Comparison of ENCODE assay signal across 8 cellular contexts in the genomic region with DNA sequence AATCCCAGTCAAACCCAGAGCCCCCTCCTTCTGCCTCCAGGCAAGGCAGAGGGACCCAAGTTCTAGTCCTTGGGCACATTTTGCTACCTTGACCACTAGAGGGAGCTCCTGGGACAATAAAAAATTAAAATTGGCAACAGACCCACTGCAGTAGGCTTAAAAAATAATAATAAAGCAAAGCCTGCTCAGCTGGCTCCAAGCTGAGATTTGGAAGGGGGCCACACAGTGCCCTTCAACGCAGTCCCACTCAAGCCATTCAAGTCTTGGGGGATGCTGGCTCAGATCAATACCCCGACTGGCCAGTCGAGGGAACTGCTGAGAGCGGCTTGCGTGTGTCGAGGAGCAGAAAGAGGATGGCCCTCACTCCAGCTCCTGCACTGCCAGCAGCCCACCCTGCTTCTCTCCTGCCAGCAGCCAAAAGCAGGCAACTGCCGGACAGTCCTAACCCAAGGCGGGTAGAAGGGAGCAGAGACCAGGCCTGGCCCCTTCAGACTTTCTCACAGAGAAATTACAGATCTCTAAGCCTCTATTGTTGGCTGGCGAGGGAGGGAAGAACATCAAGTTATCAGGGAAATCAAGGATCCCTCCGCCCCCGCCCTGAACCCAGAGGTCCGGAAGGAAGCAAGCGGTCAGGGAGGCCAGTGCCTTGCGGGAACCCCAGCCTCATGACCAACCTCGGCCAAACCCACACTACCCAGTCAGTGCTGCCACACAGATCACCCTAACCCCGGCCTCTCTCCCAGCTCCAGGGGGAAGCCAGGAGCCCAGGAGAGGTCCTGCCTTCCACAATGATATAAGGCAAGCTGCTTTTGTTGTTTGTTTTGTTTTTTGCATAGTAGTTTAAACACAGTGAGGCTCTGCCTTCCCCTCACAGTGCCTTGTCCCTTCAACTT. TPM values are rescaled to one million over a fixed set of nuclear protein-coding genes. Genes with fewer than 3 reads are reported as not detected.
A peak's percentile ranks its signal among the peaks of the same experiment; 100 is the strongest.
DNase-seq lines count a peak whose midpoint lies in the region; ATAC-seq and TF ChIP-seq lines count a peak whose summit lies in the region.

No MANE protein-coding gene starts in this region.

- intact Hi-C loops in adrenal gland (cut with DNase I), result loop anchor here (5.0 kb wide), 2 partner anchors 55 to 65 kb away; no protein-coding TSS in a partner anchor
- intact Hi-C loops in heart right ventricle (cut with DNase I), result loop anchor here (1.0 to 10.0 kb wide), 11 partner anchors 48 to 338 kb away; a partner anchor contains a TSS

- no peaks in the 10 kb centered on the region for H3K27me3 ChIP-seq in SU-DHL-6 (ENCODE audit: low read length)
- no peaks in the 10 kb centered on the region for H3K27me3 ChIP-seq in adrenal gland
- H3K27me3 ChIP-seq in heart right ventricle, result no peaks in the 10 kb centered on the region

- H3K4me1 ChIP-seq in adrenal gland (replicated peaks in 1 of 2) (peaks cover 5 to 26% of the 10 kb centered on the region in 2 donors), heart right ventricle (peaks cover 14 to 46% (median 33%) of the 10 kb centered on the region in 9 donors)

- no peaks in the 10 kb centered on the region for H3K9me3 ChIP-seq in SU-DHL-6 (ENCODE audit: insufficient read depth, low read length)
- no peaks in the 10 kb centered on the region for H3K9me3 ChIP-seq in adrenal gland (replicated peaks in 1 of 3)
- H3K9me3 ChIP-seq in heart right ventricle, result no peaks in the 10 kb centered on the region

- H3K4me2 ChIP-seq in SU-DHL-6 (ENCODE audit: low read depth, low read length, poor library complexity, severe bottlenecking), result no peak overlapping the region

- no peaks in the 10 kb centered on the region for H3K79me2 ChIP-seq in SU-DHL-6 (ENCODE audit: insufficient read depth, low read length)

- H4K20me1 ChIP-seq in SU-DHL-6 (ENCODE audit: low read depth, low read length), result no peaks in the 10 kb centered on the region

- no peak overlapping the region for H3K9ac ChIP-seq in SU-DHL-6 (ENCODE audit: low read length)

- WGBS in adrenal gland, 4 donors, result 22 to 39% (median 26%) methylated on average over 11 to 16 of the region's 16 CpGs
- 36 to 48% methylated on average over 16 of the region's 16 CpGs for WGBS in heart right ventricle, 2 donors

- H3K36me3 ChIP-seq in SU-DHL-6 (ENCODE audit: low read length) (no peaks in the 10 kb centered on the region), adrenal gland (replicated peaks in 1 of 2) (peaks cover 0 to 48% of the 10 kb centered on the region in 2 donors), heart right ventricle (peaks cover 0 to 46% (median 10%) of the 10 kb centered on the region in 9 donors)

- DNase-seq in DMS 273 treated with DMSO at 0.1 percent for 48 hours (lab: John Stamatoyannopoulos, UW), result peak; percentile 26
- DNase-seq in Kasumi-1 (lab: John Stamatoyannopoulos, UW), result peak; percentile 83 to 85
- peak; percentile 56 to 83 (median 66) for DNase-seq in adrenal gland
- DNase-seq in heart right ventricle, result peak; percentile 54 to 68
- peak; percentile 44 for DNase-seq in renal cortical epithelial cell (ENCODE audit: low read depth)

- TF ChIP-seq CTCF in SU-DHL-6 (IDR thresholded peaks at IDR 0.05; ENCODE audit: insufficient read depth, low read length, poor library complexity, severe bottlenecking), result peak; percentile 78
- peak; percentile 75 to 97 (median 84) for TF ChIP-seq CTCF in adrenal gland (IDR thresholded peaks at IDR 0.05)
- TF ChIP-seq CTCF in heart right ventricle (IDR thresholded peaks at IDR 0.05), result peak; percentile 70 to 93 (median 89)

- H3F3A ChIP-seq in SU-DHL-6 (ENCODE audit: insufficient read depth), result no peaks in the 10 kb centered on the region

- peak; percentile 4 to 60 (median 27) for ATAC-seq in heart right ventricle
- ATAC-seq in HG02588 (IDR thresholded peaks at IDR 0.05; ENCODE audit: unreplicated experiment), result no peak
- no peak for ATAC-seq in HG03432 (IDR thresholded peaks at IDR 0.05; ENCODE audit: unreplicated experiment)

- H3K4me3 ChIP-seq in SU-DHL-6 (ENCODE audit: insufficient read depth, low read length, poor library complexity, severe bottlenecking) (no peak overlapping the region), adrenal gland (no peak overlapping the region), heart right ventricle (peak overlapping the region in 1 of 10 donors; percentile 14)

- no peak overlapping the region for H2AFZ ChIP-seq in SU-DHL-6 (ENCODE audit: low read depth, low read length, severe bottlenecking)

- no peaks in the 10 kb centered on the region for H3K9me2 ChIP-seq in SU-DHL-6 (replicated peaks; ENCODE audit: insufficient read depth, low read length)

- no peak overlapping the region for H3K27ac ChIP-seq in SU-DHL-6 (ENCODE audit: low read depth, low read length)
- peak overlapping the region in 4 of 5 donors; percentile 2 to 84 (median 42) for H3K27ac ChIP-seq in adrenal gland
- H3K27ac ChIP-seq in heart right ventricle, result peak overlapping the region; percentile 42 to 80 (median 71)

- no peak for TF ChIP-seq POLR2A in adrenal gland (IDR thresholded peaks at IDR 0.05)

RNA-seq across cellular contexts. Expression of a gene that starts 4.9 kb away (rescaled TPM):
- total RNA-seq in adrenal gland (10 to 100 TPM; 18.1 to 46.9 (median 26.5) TPM), heart right ventricle (10 to 100 TPM; 18.5 to 60.8 (median 44.7) TPM), renal cortical epithelial cell (39.5 and 42.0 TPM in 2 replicates)
- polyA plus RNA-seq in adrenal gland (10 to 100 TPM; 11.3 to 15.1 (median 12.5) TPM), heart right ventricle (10 to 100 TPM; 12.7 to 24.0 TPM)

RNA-seq across cellular contexts. Expression of a gene that starts 47.8 kb away (rescaled TPM):
- total RNA-seq in adrenal gland (not detected), heart right ventricle (not detected), renal cortical epithelial cell (not detected in 2 replicates)
- polyA plus RNA-seq in adrenal gland (not detected), heart right ventricle (not detected)

RNA-seq across cellular contexts. Expression of a gene that starts 49.2 kb away (rescaled TPM):
- total RNA-seq in adrenal gland (10 to 100 TPM; 13.5 to 23.4 (median 17.9) TPM), heart right ventricle (1 to 10 TPM; 3.2 to 8.2 (median 4.7) TPM), renal cortical epithelial cell (34.0 and 42.0 TPM in 2 replicates)
- polyA plus RNA-seq in adrenal gland (10 to 100 TPM in 1 of 3 donors, 1 to 10 TPM in 2; 5.9 to 10.8 (median 9.7) TPM), heart right ventricle (1 to 10 TPM; 2.2 to 2.3 TPM)

Comparison
In these comparisons a context has a peak if more than half of its experiments do, and no peak if none do; other contexts are left out.
1. DNase-seq: peak in every context shown above with its lines; median percentile 84 in Kasumi-1; 66 in adrenal gland; 61 in heart right ventricle; 44 in renal cortical epithelial cell; 26 in DMS 273 treated with DMSO at 0.1 percent for 48 hours.
2. ATAC-seq: peak in heart right ventricle (8 of 8); none in HG02588 (single experiment) and HG03432 (single experiment).
3. Peak in every context shown above with its lines, with median percentiles within 50 percentile points of each other: CTCF ChIP-seq.